ENCODE assay signal across 18 cellular contexts in the genomic region with DNA sequence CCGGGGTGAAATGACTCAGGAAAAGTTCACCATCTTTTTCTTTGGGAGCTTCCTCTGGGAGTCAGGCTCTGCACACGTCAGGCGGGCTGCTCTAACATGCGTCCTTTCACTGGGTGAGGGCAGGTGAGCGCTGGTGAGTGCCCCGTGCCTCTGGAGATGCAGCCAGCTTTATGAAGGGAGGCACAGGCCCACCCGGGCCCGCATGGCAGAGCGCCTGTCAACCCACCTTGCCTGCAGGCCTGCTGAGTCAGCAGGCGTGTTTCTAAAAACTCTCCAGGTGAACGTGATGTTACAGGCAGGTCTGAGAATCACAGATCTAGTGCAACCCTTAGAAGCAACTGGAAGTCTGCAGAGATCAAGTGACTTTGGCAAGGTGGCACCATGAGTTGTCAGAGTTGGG. TPM values are rescaled to one million over a fixed set of nuclear protein-coding genes. Genes with fewer than 3 reads are reported as not detected.
DNase-seq lines count a peak whose midpoint lies in the region; ATAC-seq and TF ChIP-seq lines count a peak whose summit lies in the region.
"Had no signal": no experiment of that assay in that cellular context is flagged by ENCODE, and none has a peak within 500 bp of the region (broad histone marks: within the 10 kb centered on the region; RNA-seq: fewer than 3 reads in every experiment).

No MANE protein-coding gene starts in this region.

- CTCF ChIA-PET in MCF 10A (lab: Yijun Ruan, JAX), result interaction anchor here (2.5 kb wide), 1 partner anchor 226 kb away, joined by 10 read pairs; no protein-coding TSS in a partner anchor
- CTCF ChIA-PET in mammary epithelial cell (lab: Charles Lee; ENCODE audit: low non-redundant PET), result no interaction called here
- CTCF ChIA-PET in WTC11 (lab: Charles Lee), result interaction anchor here (1.0 kb wide), 1 partner anchor 10 kb away, joined by 4 read pairs; no protein-coding TSS in a partner anchor

- H2AFZ ChIP-seq in mammary epithelial cell (ENCODE audit: low read depth, low read length), result no peak overlapping the region

- no peak overlapping the region for H3K27ac ChIP-seq in mammary epithelial cell (ENCODE audit: insufficient read depth, low read depth, low read length)
- H3K27ac ChIP-seq in layer of hippocampus (ENCODE audit: low read depth, low read length), result peak overlapping the region; percentile 67
- H3K27ac ChIP-seq in sigmoid colon, result no peak overlapping the region

- H3K9me3 ChIP-seq in mammary epithelial cell (replicated peaks; ENCODE audit: insufficient read depth, low read length) (no peaks in the 10 kb centered on the region), sigmoid colon (no peaks in the 10 kb centered on the region)

- H3K4me2 ChIP-seq in mammary epithelial cell (ENCODE audit: insufficient read depth, low read depth, low read length), result no peak overlapping the region

- in situ Hi-C loops in mammary epithelial cell (cut with MboI; ENCODE audit: low sequenced_read_pairs in 2 of 2), result loop anchor here (10.0 to 25.0 kb wide), 2 partner anchors 224 to 227 kb away; no protein-coding TSS in a partner anchor

- TF ChIP-seq CTCF in MCF 10A (IDR thresholded peaks at IDR 0.05; ENCODE audit: unreplicated experiment) (no peak), mammary epithelial cell (conservative IDR thresholded peaks at IDR 0.05 in 1 of 2, IDR thresholded peaks at IDR 0.05 in 1 of 2; ENCODE audit: extremely low read depth in 1 of 2, insufficient read depth in 1 of 2, low read depth in 1 of 2, low read length in 2 of 2) (no peak), WTC11 (IDR thresholded peaks at IDR 0.05) (no peak), sigmoid colon (IDR thresholded peaks at IDR 0.05) (no peak)

- WGBS in mammary epithelial cell (ENCODE audit: low coverage, missing lambda C conversion rate), result 84% methylated on average over 10 of the region's 11 CpGs
- 92 to 93% methylated on average over 11 of the region's 11 CpGs for WGBS in sigmoid colon, 2 donors

- DNase-seq in MCF 10A (ENCODE audit: unreplicated experiment), result no peak
- DNase-seq in mammary epithelial cell, result no peak
- no peak for DNase-seq in WTC11 (ENCODE audit: low spot score)
- DNase-seq in sigmoid colon, result peak; percentile 29
- DNase-seq in stimulated activated CD4-positive, alpha-beta T cell treated with anti-CD3 and anti-CD28 coated beads, Interleukin-12 subunit alpha, Interleukin-12 subunit beta, amount 100 ng/mL, for 4 hours, result no peak
- no peak for DNase-seq in D341Med (ENCODE audit: low spot score)
- DNase-seq: CD4-positive, CD25-positive, alpha-beta regulatory T cell; DMS 273 treated with DMSO at 0.1 percent for 48 hours; DMS79 treated with DMSO at 0.1 percent for 48 hours; HFFc6; NCI-H1694 treated with DMSO at 0.1 percent for 48 hours; NCI-H2081 treated with DMSO at 0.1 percent for 48 hours; NCI-H2171 treated with DMSO at 0.1 percent for 48 hours; NCI-H524 treated with DMSO at 0.1 percent for 48 hours; NCI-H82 had no signal

- POLR2A ChIA-PET in MCF 10A (lab: Yijun Ruan, JAX), result no interaction called here
- POLR2A ChIA-PET in WTC11 (lab: Charles Lee), result no interaction called here

- dilution Hi-C loops in mammary epithelial cell (cut with HindIII; ENCODE audit: low sequenced_read_pairs), result no loop called here

- H3K4me1 Mint-ChIP-seq in MCF 10A (ENCODE audit: insufficient read depth, unreplicated experiment), result peaks cover 14% of the 10 kb centered on the region
- no peaks in the 10 kb centered on the region for H3K4me1 Mint-ChIP-seq in WTC11

- H3K4me3 ChIP-seq in mammary epithelial cell (replicated peaks in 1 of 3; ENCODE audit: insufficient read depth in 1 of 3, low read depth in 2 of 3, low read length in 3 of 3), result no peak overlapping the region
- no peak overlapping the region for H3K4me3 ChIP-seq in sigmoid colon

- H3K27me3 Mint-ChIP-seq in MCF 10A (ENCODE audit: insufficient read depth, unreplicated experiment) (no peaks in the 10 kb centered on the region), WTC11 (ENCODE audit: low read depth) (no peaks in the 10 kb centered on the region)
- H3K27me3 Mint-ChIP-seq: CD4-positive, CD25-positive, alpha-beta regulatory T cell had no signal

- no peaks in the 10 kb centered on the region for H3K79me2 ChIP-seq in mammary epithelial cell (ENCODE audit: insufficient read depth, low read length)

- intact Hi-C loops in MCF 10A (cut with micrococcal nuclease), result no loop called here
- intact Hi-C loops in mammary epithelial cell (cut with micrococcal nuclease), result no loop called here
- intact Hi-C loops in sigmoid colon (cut with DNase I), result loop anchor here (10.0 kb wide), 1 partner anchor 134 kb away; no protein-coding TSS in a partner anchor

- TF ChIP-seq POLR2A in sigmoid colon (IDR thresholded peaks at IDR 0.05), result no peak

- H3K27me3 ChIP-seq in mammary epithelial cell (ENCODE audit: insufficient read depth, low read length) (no peaks in the 10 kb centered on the region), layer of hippocampus (ENCODE audit: control insufficient read depth, insufficient read depth, low read length) (no peaks in the 10 kb centered on the region), sigmoid colon (no peaks in the 10 kb centered on the region)

- no peak for TF ChIP-seq EP300 in sigmoid colon (IDR thresholded peaks at IDR 0.05)

- H3K4me3 Mint-ChIP-seq in MCF 10A (ENCODE audit: unreplicated experiment) (no peak overlapping the region), WTC11 (no peak overlapping the region)
- H3K4me3 Mint-ChIP-seq: CD4-positive, CD25-positive, alpha-beta regulatory T cell; HFFc6 had no signal

- ATAC-seq in WTC11, result no peak
- ATAC-seq in HG03521 (IDR thresholded peaks at IDR 0.05; ENCODE audit: unreplicated experiment), result no peak
- ATAC-seq: Panc1 had no signal

- H3K9me3 Mint-ChIP-seq in MCF 10A (ENCODE audit: unreplicated experiment) (no peaks in the 10 kb centered on the region), WTC11 (no peaks in the 10 kb centered on the region)
- H3K9me3 Mint-ChIP-seq: CD4-positive, CD25-positive, alpha-beta regulatory T cell; HFFc6 had no signal

- BruUV-seq in MCF 10A (replicated peaks; lab: Mats Ljungman, UMichigan) (no TSS peak), mammary epithelial cell (replicated peaks; lab: Mats Ljungman, UMichigan) (no TSS peak)

- H4K20me1 ChIP-seq in mammary epithelial cell (ENCODE audit: insufficient read depth, low read length), result no peaks in the 10 kb centered on the region

- H3K4me1 ChIP-seq in mammary epithelial cell (ENCODE audit: insufficient read depth, low read length) (no peaks in the 10 kb centered on the region), sigmoid colon (no peaks in the 10 kb centered on the region)

- peak overlapping the region; percentile 35 for H3K27ac Mint-ChIP-seq in MCF 10A (ENCODE audit: low read depth, unreplicated experiment)
- peak overlapping the region; percentile 87 for H3K27ac Mint-ChIP-seq in WTC11
- H3K27ac Mint-ChIP-seq: CD4-positive, CD25-positive, alpha-beta regulatory T cell; HFFc6 had no signal

- H3K9ac ChIP-seq in mammary epithelial cell (ENCODE audit: insufficient read depth, low read length), result no peak overlapping the region

- H3K36me3 ChIP-seq in mammary epithelial cell (ENCODE audit: insufficient read depth, low read length) (peaks cover 13% of the 10 kb centered on the region), sigmoid colon (peaks cover 15 to 99% (median 40%) of the 10 kb centered on the region in 4 donors)

- H3K36me3 Mint-ChIP-seq in MCF 10A (ENCODE audit: insufficient read depth, unreplicated experiment) (peaks cover 73% of the 10 kb centered on the region), WTC11 (peaks cover 46% of the 10 kb centered on the region)

TF ChIP-seq in WTC11, 78 proteins besides CTCF, POLR2A, EP300 and RAD21 (continues in another document):
- TF ChIP-seq ZNF416 (CRISPR knock-in tag; IDR thresholded peaks at IDR 0.05) (no peak), FOXP1 (CRISPR knock-in tag; IDR thresholded peaks at IDR 0.05; ENCODE audit: borderline replicate concordance) (no peak), CBFB (CRISPR knock-in tag; IDR thresholded peaks at IDR 0.05; ENCODE audit: low read depth) (no peak), TCF7 (CRISPR knock-in tag; IDR thresholded peaks at IDR 0.05; ENCODE audit: low read depth) (no peak), RELA (CRISPR knock-in tag; IDR thresholded peaks at IDR 0.05; ENCODE audit: borderline replicate concordance) (no peak), HMGA2 (CRISPR knock-in tag; IDR thresholded peaks at IDR 0.05) (no peak), ZNF396 (CRISPR knock-in tag; IDR thresholded peaks at IDR 0.05; ENCODE audit: borderline replicate concordance) (no peak), CREB1 (CRISPR knock-in tag; IDR thresholded peaks at IDR 0.05) (no peak)
- TF ChIP-seq, protein P1, sequence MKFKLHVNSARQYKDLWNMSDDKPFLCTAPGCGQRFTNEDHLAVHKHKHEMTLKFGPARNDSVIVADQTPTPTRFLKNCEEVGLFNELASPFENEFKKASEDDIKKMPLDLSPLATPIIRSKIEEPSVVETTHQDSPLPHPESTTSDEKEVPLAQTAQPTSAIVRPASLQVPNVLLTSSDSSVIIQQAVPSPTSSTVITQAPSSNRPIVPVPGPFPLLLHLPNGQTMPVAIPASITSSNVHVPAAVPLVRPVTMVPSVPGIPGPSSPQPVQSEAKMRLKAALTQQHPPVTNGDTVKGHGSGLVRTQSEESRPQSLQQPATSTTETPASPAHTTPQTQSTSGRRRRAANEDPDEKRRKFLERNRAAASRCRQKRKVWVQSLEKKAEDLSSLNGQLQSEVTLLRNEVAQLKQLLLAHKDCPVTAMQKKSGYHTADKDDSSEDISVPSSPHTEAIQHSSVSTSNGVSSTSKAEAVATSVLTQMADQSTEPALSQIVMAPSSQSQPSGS (CRISPR knock-in tag; IDR thresholded peaks at IDR 0.05; ENCODE audit: borderline replicate concordance, low read depth), result no peak

RNA-seq across cellular contexts. Expression of a gene that starts 18.4 kb away (rescaled TPM):
- total RNA-seq in MCF 10A (2022) (271 and 348 TPM in 2 replicates), mammary epithelial cell (100 to 1,000 TPM in 1 of 2 donors, 10 to 100 TPM in 1; 78.5 to 104 TPM), WTC11 (2021) (40.1 to 46.9 TPM (median 43.2 TPM) in 3 replicates), sigmoid colon (10 to 100 TPM; 50.0 to 62.6 (median 62.2) TPM)
- polyA plus RNA-seq in mammary epithelial cell (17.9 TPM), sigmoid colon (100 to 1,000 TPM in 1 of 3 donors, 10 to 100 TPM in 2; 48.0 to 137 (median 76.3) TPM)
- 48.4 TPM for polyA minus RNA-seq in mammary epithelial cell

RNA-seq across cellular contexts. Expression of a gene that starts 27.0 kb away (rescaled TPM):
- 43.2 and 53.9 TPM in 2 replicates for total RNA-seq in MCF 10A (2022)
- 10 to 100 TPM; 31.2 to 36.1 TPM for total RNA-seq in mammary epithelial cell
- polyA plus RNA-seq in mammary epithelial cell, result 14.5 TPM
- polyA minus RNA-seq in mammary epithelial cell, result 25.3 TPM
- total RNA-seq in WTC11 (2021), result 20.8 to 24.2 TPM (median 22.6 TPM) in 3 replicates
- 100 to 1,000 TPM in 2 of 4 donors, 10 to 100 TPM in 2; 86.7 to 120 (median 98.4) TPM for total RNA-seq in sigmoid colon
- polyA plus RNA-seq in sigmoid colon, result 10 to 100 TPM; 15.0 to 40.0 (median 16.2) TPM
